ENCODE assay signal across 2 cellular contexts in genomic region chr22:37774728-37775127, GRCh38.
A peak's percentile ranks its signal among the peaks of the same experiment; 100 is the strongest.
TF ChIP-seq lines count a peak whose summit lies in the region.

No MANE protein-coding gene starts in this region.

TF ChIP-seq in HEK293, 187 proteins besides CTCF, POLR2A, EP300 and RAD21:
- TF ChIP-seq ZBTB20 (tag by site-specific recombination; IDR thresholded peaks at IDR 0.05) (peak; percentile 21; the same call in 1 of the 2 replicates), ZNF223 (tag by site-specific recombination; IDR thresholded peaks at IDR 0.05) (no peak), ZNF274 (IDR thresholded peaks at IDR 0.05; ENCODE audit: low read length) (no peak), ZNF274 (tag by site-specific recombination; IDR thresholded peaks at IDR 0.05; ENCODE audit: borderline replicate concordance) (no peak), HOXD13 (CRISPR knock-in tag; IDR thresholded peaks at IDR 0.05; ENCODE audit: borderline replicate concordance) (no peak), ZNF792 (tag by site-specific recombination; IDR thresholded peaks at IDR 0.05) (no peak)

TF ChIP-seq in H1, 55 proteins besides CTCF, POLR2A, EP300 and RAD21:
- 0 out of 2 replicates have a peak, but pooled peaks have one; percentile 49 for TF ChIP-seq KDM1A (IDR thresholded peaks at IDR 0.05; ENCODE audit: borderline replicate concordance, low read length)
- no peak for TF ChIP-seq SRF (IDR thresholded peaks at IDR 0.05; ENCODE audit: low read depth, low read length)
